Comparison of ENCODE assay signal across 9 cellular contexts in genomic region chr19:15123900-15124299, GRCh38. TPM values are rescaled to one million over a fixed set of nuclear protein-coding genes. Genes with fewer than 3 reads are reported as not detected.
DNase-seq lines count a peak whose midpoint lies in the region; ATAC-seq and TF ChIP-seq lines count a peak whose summit lies in the region.
"Had no signal": no experiment of that assay in that cellular context is flagged by ENCODE, and none has a peak within 500 bp of the region (broad histone marks: within the 10 kb centered on the region; RNA-seq: fewer than 3 reads in every experiment).

No MANE protein-coding gene starts in this region.

- H3K4me1 ChIP-seq in Panc1 (ENCODE audit: control insufficient read depth, insufficient read depth, low read length), result peaks cover 11% of the 10 kb centered on the region

- no peak for DNase-seq in GM06990 (ENCODE audit: extremely low read depth, insufficient read length)
- DNase-seq in Panc1 (ENCODE audit: low read depth, low spot score), result no peak
- DNase-seq in fibroblast of gingiva (ENCODE audit: low read depth), result peak; percentile 74
- DNase-seq in occipital lobe (lab: John Stamatoyannopoulos, UW), result peak; percentile 53
- DNase-seq in NCI-H1417 (lab: John Stamatoyannopoulos, UW), result no peak
- no peak for DNase-seq in stimulated activated CD4-positive, alpha-beta T cell treated with anti-CD3 and anti-CD28 coated beads, Interleukin-4, amount 100 ng/mL, for 1 hour

- in situ Hi-C loops in Panc1 (cut with HindIII; ENCODE audit: low pct_unique_long_range_greater_than_20kb, low sequenced_read_pairs), result no loop called here

- H3K27ac ChIP-seq in Panc1 (ENCODE audit: low read length), result peak overlapping the region; percentile 89; the same call in 1 of the 2 replicates

- H3K4me3 ChIP-seq in GM06990 (replicated peaks; ENCODE audit: low read depth, low read length) (peak overlapping the region; percentile 75), Panc1 (ENCODE audit: low read depth in 2 of 2, low read length in 2 of 2) (peak overlapping the region; percentile 64 to 81)

- intact Hi-C loops in Panc1 (cut with micrococcal nuclease; ENCODE audit: unreplicated experiment), result no loop called here

- POLR2A ChIA-PET in Panc1 (lab: Charles Lee), result interaction anchor here (0.6 kb wide), 1 partner anchor 339 kb away, joined by 3 read pairs; no protein-coding TSS in a partner anchor

- ATAC-seq in Panc1, result no peak
- ATAC-seq in HG03457 (IDR thresholded peaks at IDR 0.05; ENCODE audit: unreplicated experiment), result no peak
- no peak for ATAC-seq in HG02610 (IDR thresholded peaks at IDR 0.05; ENCODE audit: unreplicated experiment)

- CTCF ChIA-PET in Panc1 (lab: Charles Lee), result no interaction called here

- H3K9me3 ChIP-seq in Panc1 (ENCODE audit: control insufficient read depth, insufficient read depth, low read depth, low read length), result no peaks in the 10 kb centered on the region

- H3K27me3 ChIP-seq in GM06990 (replicated peaks; ENCODE audit: control insufficient read depth, insufficient read depth, low read length) (no peaks in the 10 kb centered on the region), Panc1 (ENCODE audit: control insufficient read depth, insufficient read depth, low read length) (no peaks in the 10 kb centered on the region)

- BruUV-seq in Panc1 (replicated peaks; lab: Mats Ljungman, UMichigan), result no TSS peak

- H3K36me3 ChIP-seq in GM06990 (ENCODE audit: control insufficient read depth, insufficient read depth, low read length) (peaks cover 10% of the 10 kb centered on the region), Panc1 (ENCODE audit: control insufficient read depth, insufficient read depth, low read length) (no peaks in the 10 kb centered on the region)

- TF ChIP-seq CTCF in GM06990 (IDR thresholded peaks at IDR 0.05; ENCODE audit: insufficient read depth, low read length, poor library complexity, severe bottlenecking) (no peak), Panc1 (IDR thresholded peaks at IDR 0.05) (no peak)

RNA-seq across cellular contexts. Expression of gene SYDE1, which starts 16.7 kb away (rescaled TPM):
- total RNA-seq in Panc1 (2021; ENCODE audit: unreplicated experiment) (47.7 TPM), occipital lobe (2.5 TPM)
- polyA plus RNA-seq in Panc1 (2012; ENCODE audit: insufficient read length), result 74.2 TPM

RNA-seq across cellular contexts. Expression of gene OR1I1, which starts 41.9 kb away (rescaled TPM):
- not detected for total RNA-seq in Panc1 (2021; ENCODE audit: unreplicated experiment)
- polyA plus RNA-seq in Panc1 (2012; ENCODE audit: insufficient read length), result not detected
- not detected for total RNA-seq in occipital lobe
- total RNA-seq: lung had no signal
- polyA plus RNA-seq: lung had no signal

Comparison
In these comparisons a context has a peak if more than half of its experiments do, and no peak if none do; other contexts are left out.
1. DNase-seq: peak in fibroblast of gingiva (single experiment) and occipital lobe (single experiment); none in GM06990 (single experiment), Panc1 (single experiment), NCI-H1417 (0 of 3) and stimulated activated CD4-positive, alpha-beta T cell treated with anti-CD3 and anti-CD28 coated beads, Interleukin-4, amount 100 ng/mL, for 1 hour (single experiment).
2. RNA of gene SYDE1, which starts 16.7 kb away (total RNA-seq): 47.7 TPM in Panc1 (single experiment); 2.5 TPM in occipital lobe (single experiment); every median in the first group is over 10 times any median in the second.